Comparison of ENCODE assay signal across 1 cellular context in the genomic region with DNA sequence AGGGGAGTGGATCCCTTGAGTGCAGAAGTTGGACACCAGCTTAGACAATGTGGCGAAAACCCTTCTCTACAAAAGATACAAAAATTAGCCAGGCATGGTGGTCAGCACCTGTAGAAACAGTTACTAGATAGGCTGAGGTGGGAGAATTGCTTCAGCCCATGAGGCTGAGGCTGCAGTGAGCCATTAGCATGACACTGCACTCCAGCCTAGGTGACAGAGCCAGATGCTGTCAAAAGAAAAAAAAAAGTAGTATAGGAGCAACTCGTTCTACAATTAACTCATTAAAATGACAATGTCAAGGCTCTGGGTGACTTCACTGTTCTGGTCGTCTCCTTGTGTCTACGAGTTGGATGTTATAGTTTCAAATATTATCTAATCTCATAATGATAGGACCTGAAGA.
TF ChIP-seq lines count a peak whose summit lies in the region.

No MANE protein-coding gene starts in this region.

TF ChIP-seq in GM23338, 12 proteins besides CTCF, POLR2A, EP300 and RAD21 (continued from another document):
- TF ChIP-seq, protein P1, sequence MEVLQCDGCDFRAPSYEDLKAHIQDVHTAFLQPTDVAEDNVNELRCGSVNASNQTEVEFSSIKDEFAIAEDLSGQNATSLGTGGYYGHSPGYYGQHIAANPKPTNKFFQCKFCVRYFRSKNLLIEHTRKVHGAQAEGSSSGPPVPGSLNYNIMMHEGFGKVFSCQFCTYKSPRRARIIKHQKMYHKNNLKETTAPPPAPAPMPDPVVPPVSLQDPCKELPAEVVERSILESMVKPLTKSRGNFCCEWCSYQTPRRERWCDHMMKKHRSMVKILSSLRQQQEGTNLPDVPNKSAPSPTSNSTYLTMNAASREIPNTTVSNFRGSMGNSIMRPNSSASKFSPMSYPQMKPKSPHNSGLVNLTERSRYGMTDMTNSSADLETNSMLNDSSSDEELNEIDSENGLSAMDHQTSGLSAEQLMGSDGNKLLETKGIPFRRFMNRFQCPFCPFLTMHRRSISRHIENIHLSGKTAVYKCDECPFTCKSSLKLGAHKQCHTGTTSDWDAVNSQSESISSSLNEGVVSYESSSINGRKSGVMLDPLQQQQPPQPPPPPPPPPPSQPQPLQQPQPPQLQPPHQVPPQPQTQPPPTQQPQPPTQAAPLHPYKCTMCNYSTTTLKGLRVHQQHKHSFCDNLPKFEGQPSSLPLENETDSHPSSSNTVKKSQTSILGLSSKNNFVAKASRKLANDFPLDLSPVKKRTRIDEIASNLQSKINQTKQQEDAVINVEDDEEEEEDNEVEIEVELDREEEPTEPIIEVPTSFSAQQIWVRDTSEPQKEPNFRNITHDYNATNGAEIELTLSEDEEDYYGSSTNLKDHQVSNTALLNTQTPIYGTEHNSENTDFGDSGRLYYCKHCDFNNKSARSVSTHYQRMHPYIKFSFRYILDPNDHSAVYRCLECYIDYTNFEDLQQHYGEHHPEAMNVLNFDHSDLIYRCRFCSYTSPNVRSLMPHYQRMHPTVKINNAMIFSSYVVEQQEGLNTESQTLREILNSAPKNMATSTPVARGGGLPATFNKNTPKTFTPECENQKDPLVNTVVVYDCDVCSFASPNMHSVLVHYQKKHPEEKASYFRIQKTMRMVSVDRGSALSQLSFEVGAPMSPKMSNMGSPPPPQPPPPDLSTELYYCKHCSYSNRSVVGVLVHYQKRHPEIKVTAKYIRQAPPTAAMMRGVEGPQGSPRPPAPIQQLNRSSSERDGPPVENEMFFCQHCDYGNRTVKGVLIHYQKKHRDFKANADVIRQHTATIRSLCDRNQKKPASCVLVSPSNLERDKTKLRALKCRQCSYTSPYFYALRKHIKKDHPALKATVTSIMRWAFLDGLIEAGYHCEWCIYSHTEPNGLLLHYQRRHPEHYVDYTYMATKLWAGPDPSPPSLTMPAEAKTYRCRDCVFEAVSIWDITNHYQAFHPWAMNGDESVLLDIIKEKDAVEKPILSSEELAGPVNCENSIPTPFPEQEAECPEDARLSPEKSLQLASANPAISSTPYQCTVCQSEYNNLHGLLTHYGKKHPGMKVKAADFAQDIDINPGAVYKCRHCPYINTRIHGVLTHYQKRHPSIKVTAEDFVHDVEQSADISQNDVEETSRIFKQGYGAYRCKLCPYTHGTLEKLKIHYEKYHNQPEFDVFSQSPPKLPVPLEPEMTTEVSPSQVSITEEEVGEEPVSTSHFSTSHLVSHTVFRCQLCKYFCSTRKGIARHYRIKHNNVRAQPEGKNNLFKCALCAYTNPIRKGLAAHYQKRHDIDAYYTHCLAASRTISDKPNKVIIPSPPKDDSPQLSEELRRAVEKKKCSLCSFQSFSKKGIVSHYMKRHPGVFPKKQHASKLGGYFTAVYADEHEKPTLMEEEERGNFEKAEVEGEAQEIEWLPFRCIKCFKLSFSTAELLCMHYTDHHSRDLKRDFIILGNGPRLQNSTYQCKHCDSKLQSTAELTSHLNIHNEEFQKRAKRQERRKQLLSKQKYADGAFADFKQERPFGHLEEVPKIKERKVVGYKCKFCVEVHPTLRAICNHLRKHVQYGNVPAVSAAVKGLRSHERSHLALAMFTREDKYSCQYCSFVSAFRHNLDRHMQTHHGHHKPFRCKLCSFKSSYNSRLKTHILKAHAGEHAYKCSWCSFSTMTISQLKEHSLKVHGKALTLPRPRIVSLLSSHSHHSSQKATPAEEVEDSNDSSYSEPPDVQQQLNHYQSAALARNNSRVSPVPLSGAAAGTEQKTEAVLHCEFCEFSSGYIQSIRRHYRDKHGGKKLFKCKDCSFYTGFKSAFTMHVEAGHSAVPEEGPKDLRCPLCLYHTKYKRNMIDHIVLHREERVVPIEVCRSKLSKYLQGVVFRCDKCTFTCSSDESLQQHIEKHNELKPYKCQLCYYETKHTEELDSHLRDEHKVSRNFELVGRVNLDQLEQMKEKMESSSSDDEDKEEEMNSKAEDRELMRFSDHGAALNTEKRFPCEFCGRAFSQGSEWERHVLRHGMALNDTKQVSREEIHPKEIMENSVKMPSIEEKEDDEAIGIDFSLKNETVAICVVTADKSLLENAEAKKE (CRISPR knock-in tag; IDR thresholded peaks at IDR 0.05) = no peak
- TF ChIP-seq ZNF331 (CRISPR knock-in tag; IDR thresholded peaks at IDR 0.05; ENCODE audit: low read depth) = no peak
- no peak for TF ChIP-seq NANOG (IDR thresholded peaks at IDR 0.05; ENCODE audit: borderline replicate concordance)
